In genomic region chr7:47153076-47153475, GRCh38 we compare ENCODE assay signal across 8 cellular contexts.
A peak's percentile ranks its signal among the peaks of the same experiment; 100 is the strongest.
DNase-seq lines count a peak whose midpoint lies in the region; ATAC-seq and TF ChIP-seq lines count a peak whose summit lies in the region.

No MANE protein-coding gene starts in this region.

- H3K36me3 Mint-ChIP-seq in Calu3 (ENCODE audit: insufficient read depth, unreplicated experiment) (peaks cover 16% of the 10 kb centered on the region), mesothelial cell of epicardium (no peaks in the 10 kb centered on the region)
- H3K36me3 Mint-ChIP-seq in activated CD8-positive, alpha-beta memory T cell treated with anti-CD3 and anti-CD28 coated beads, Interleukin-2, amount 10 ng/mL, durations not matched to agents 7 days and 5 days = no peaks in the 10 kb centered on the region

- H3K9me3 Mint-ChIP-seq in Calu3 (ENCODE audit: low read depth, unreplicated experiment) = no peaks in the 10 kb centered on the region
- no peaks in the 10 kb centered on the region for H3K9me3 Mint-ChIP-seq in mesothelial cell of epicardium
- no peaks in the 10 kb centered on the region for H3K9me3 Mint-ChIP-seq in activated CD8-positive, alpha-beta memory T cell treated with anti-CD3 and anti-CD28 coated beads, Interleukin-2, amount 10 ng/mL, durations not matched to agents 7 days and 5 days (ENCODE audit: low read depth)

- peak overlapping the region; percentile 80 for H3K27ac Mint-ChIP-seq in Calu3 (ENCODE audit: unreplicated experiment)
- H3K27ac Mint-ChIP-seq in mesothelial cell of epicardium = peak overlapping the region; percentile 85
- no peak overlapping the region for H3K27ac Mint-ChIP-seq in activated CD8-positive, alpha-beta memory T cell treated with anti-CD3 and anti-CD28 coated beads, Interleukin-2, amount 10 ng/mL, durations not matched to agents 7 days and 5 days

- intact Hi-C loops in Calu3 (cut with micrococcal nuclease; ENCODE audit: unreplicated experiment) = loop anchor here (5.0 kb wide), 2 partner anchors 51 to 606 kb away; no protein-coding TSS in a partner anchor

- BruUV-seq in Calu3 (replicated peaks; lab: Mats Ljungman, UMichigan) = no TSS peak

- H3K4me3 Mint-ChIP-seq in Calu3 (ENCODE audit: low read depth, unreplicated experiment) (peak overlapping the region; percentile 47), mesothelial cell of epicardium (no peak overlapping the region)
- no peak overlapping the region for H3K4me3 Mint-ChIP-seq in activated CD8-positive, alpha-beta memory T cell treated with anti-CD3 and anti-CD28 coated beads, Interleukin-2, amount 10 ng/mL, durations not matched to agents 7 days and 5 days

- no peaks in the 10 kb centered on the region for H3K27me3 Mint-ChIP-seq in Calu3 (ENCODE audit: unreplicated experiment)
- H3K27me3 Mint-ChIP-seq in mesothelial cell of epicardium (ENCODE audit: low read depth) = no peaks in the 10 kb centered on the region
- H3K27me3 Mint-ChIP-seq in activated CD8-positive, alpha-beta memory T cell treated with anti-CD3 and anti-CD28 coated beads, Interleukin-2, amount 10 ng/mL, durations not matched to agents 7 days and 5 days = no peaks in the 10 kb centered on the region

- H3K4me1 Mint-ChIP-seq in Calu3 (ENCODE audit: low read depth, unreplicated experiment) (peaks cover 51% of the 10 kb centered on the region), mesothelial cell of epicardium (peaks cover 34% of the 10 kb centered on the region)
- H3K4me1 Mint-ChIP-seq in activated CD8-positive, alpha-beta memory T cell treated with anti-CD3 and anti-CD28 coated beads, Interleukin-2, amount 10 ng/mL, durations not matched to agents 7 days and 5 days = no peaks in the 10 kb centered on the region

- DNase-seq in Calu3 = peak; percentile 73
- peak; percentile 62 for DNase-seq in NCI-H2029 (lab: John Stamatoyannopoulos, UW)
- peak; percentile 66 for DNase-seq in cerebellar cortex (ENCODE audit: low spot score)
- no peak for DNase-seq in mesothelial cell of epicardium (ENCODE audit: low spot score in 2 of 2, unreplicated experiment in 2 of 2)
- no peak for DNase-seq in activated CD8-positive, alpha-beta memory T cell treated with anti-CD3 and anti-CD28 coated beads, Interleukin-2, amount 10 ng/mL, durations not matched to agents 7 days and 5 days
- DNase-seq in activated CD4-positive, alpha-beta T cell treated with anti-CD3 and anti-CD28 coated beads, Interleukin-2, amount 50 U/mL, for 4 hours = no peak

- CTCF ChIA-PET in Calu3 (lab: Charles Lee) = interaction anchor here (0.6 to 1.7 kb wide), 8 partner anchors 24 to 1519 kb away, joined by 3 to 11 read pairs (median 4); no protein-coding TSS in a partner anchor
- CTCF ChIA-PET in activated CD8-positive, alpha-beta memory T cell treated with anti-CD3 and anti-CD28 coated beads, Interleukin-2, amount 10 ng/mL, durations not matched to agents 7 days and 5 days (lab: Charles Lee) = no interaction called here

- ATAC-seq in GM18519 (IDR thresholded peaks at IDR 0.05; ENCODE audit: low FRiP score, unreplicated experiment) (no peak), HG03196 (IDR thresholded peaks at IDR 0.05; ENCODE audit: unreplicated experiment) (no peak)
- no peak for ATAC-seq in activated CD8-positive, alpha-beta memory T cell treated with anti-CD3 and anti-CD28 coated beads, Interleukin-2, amount 10 ng/mL, durations not matched to agents 7 days and 5 days

- no peak for TF ChIP-seq CTCF in Calu3 (IDR thresholded peaks at IDR 0.05; ENCODE audit: unreplicated experiment)
- no peak for TF ChIP-seq CTCF in mesothelial cell of epicardium (IDR thresholded peaks at IDR 0.05; ENCODE audit: unreplicated experiment)

Comparison
In these comparisons a context has a peak if more than half of its experiments do, and no peak if none do; other contexts are left out.
1. DNase-seq: peak in Calu3 (single experiment), NCI-H2029 (single experiment) and cerebellar cortex (single experiment); none in mesothelial cell of epicardium (0 of 2), activated CD8-positive, alpha-beta memory T cell treated with anti-CD3 and anti-CD28 coated beads, Interleukin-2, amount 10 ng/mL, durations not matched to agents 7 days and 5 days (single experiment) and activated CD4-positive, alpha-beta T cell treated with anti-CD3 and anti-CD28 coated beads, Interleukin-2, amount 50 U/mL, for 4 hours (0 of 2).